ENCODE assay signal across 29 cellular contexts in genomic region chr16:49437344-49437743, GRCh38.
"Had no signal": no experiment of that assay in that cellular context is flagged by ENCODE, and none has a peak within 500 bp of the region (broad histone marks: within the 10 kb centered on the region; RNA-seq: fewer than 3 reads in every experiment).

No MANE protein-coding gene starts in this region.

- H3K4me2 ChIP-seq: smooth muscle cell had no signal

- H3K36me3 ChIP-seq: left ventricle myocardium inferior, ovary, prostate gland, stomach, thyroid gland, upper lobe of left lung, vagina had no signal

- H3K27ac ChIP-seq: left ventricle myocardium inferior, ovary, prostate gland, stomach, thyroid gland, upper lobe of left lung, vagina, VCaP had no signal

- H3K27ac Mint-ChIP-seq: activated CD4-positive, alpha-beta memory T cell treated with anti-CD3 and anti-CD28 coated beads for 36 hours; activated CD4-positive, alpha-beta T cell treated with anti-CD3 and anti-CD28 coated beads, Interleukin-2, amount 10 ng/mL, durations not matched to agents 24 days and 14 days; activated T-cell treated with anti-CD3 and anti-CD28 coated beads, Interleukin-2, amount 50 U/mL, for 24 hours; stimulated activated naive B cell treated with anti-CD40 and anti-IgM and Interleukin-4, amounts not matched to agents 10 μg/mL and 1 μg/mL and 100 μg/mL, for 72 hours had no signal

- H3K9me3 ChIP-seq: left ventricle myocardium inferior, ovary, prostate gland, stomach, thyroid gland, upper lobe of left lung, vagina had no signal

- H3K4me3 Mint-ChIP-seq: activated CD4-positive, alpha-beta memory T cell treated with anti-CD3 and anti-CD28 coated beads for 36 hours; activated CD4-positive, alpha-beta T cell treated with anti-CD3 and anti-CD28 coated beads, Interleukin-2, amount 10 ng/mL, durations not matched to agents 24 days and 14 days; activated T-cell treated with anti-CD3 and anti-CD28 coated beads, Interleukin-2, amount 50 U/mL, for 24 hours; stimulated activated naive B cell treated with anti-CD40 and anti-IgM and Interleukin-4, amounts not matched to agents 10 μg/mL and 1 μg/mL and 100 μg/mL, for 72 hours had no signal

- H3K4me1 ChIP-seq: prostate gland, thyroid gland, vagina had no signal

- FAIRE-seq: colon, endometrium, frontal cortex, TTC549 had no signal

- H3K4me3 ChIP-seq: left ventricle myocardium inferior, ovary, prostate gland, smooth muscle cell, stomach, thyroid gland, upper lobe of left lung, vagina had no signal

- H3K9me3 Mint-ChIP-seq: activated CD4-positive, alpha-beta memory T cell treated with anti-CD3 and anti-CD28 coated beads for 36 hours; activated CD4-positive, alpha-beta T cell treated with anti-CD3 and anti-CD28 coated beads, Interleukin-2, amount 10 ng/mL, durations not matched to agents 24 days and 14 days; activated T-cell treated with anti-CD3 and anti-CD28 coated beads, Interleukin-2, amount 50 U/mL, for 24 hours; stimulated activated naive B cell treated with anti-CD40 and anti-IgM and Interleukin-4, amounts not matched to agents 10 μg/mL and 1 μg/mL and 100 μg/mL, for 72 hours had no signal

- H3K27me3 Mint-ChIP-seq: activated T-cell treated with anti-CD3 and anti-CD28 coated beads, Interleukin-2, amount 50 U/mL, for 24 hours; stimulated activated naive B cell treated with anti-CD40 and anti-IgM and Interleukin-4, amounts not matched to agents 10 μg/mL and 1 μg/mL and 100 μg/mL, for 72 hours had no signal

- ATAC-seq: stimulated activated naive B cell treated with anti-CD40 and anti-IgM and Interleukin-4, amounts not matched to agents 10 μg/mL and 1 μg/mL and 100 μg/mL, for 72 hours had no signal

- DNase-seq: activated CD4-positive, alpha-beta memory T cell treated with anti-CD3 and anti-CD28 coated beads for 36 hours; activated CD4-positive, alpha-beta T cell treated with anti-CD3 and anti-CD28 coated beads, Interleukin-2, amount 10 ng/mL, durations not matched to agents 24 days and 14 days; activated CD4-positive, CD25-positive, alpha-beta regulatory T cell treated with anti-CD3 and anti-CD28 coated beads, Interleukin-2, amount 50 U/mL, for 72 hours; activated CD8-positive, alpha-beta memory T cell treated with anti-CD3 and anti-CD28 coated beads, Interleukin-2, amount 50 U/mL, for 48 hours; activated gamma-delta T cell; activated naive CD4-positive, alpha-beta T cell treated with anti-CD3 and anti-CD28 coated beads, Interleukin-2, amount 50 U/mL, for 16 hours; activated T-cell treated with anti-CD3 and anti-CD28 coated beads, Interleukin-2, amount 50 U/mL, for 24 hours; anterior cingulate cortex; dermis blood vessel endothelial cell; effector CD4-positive, alpha-beta T cell; islet precursor cell; left ventricle myocardium inferior; mammary epithelial cell; ovary; retina; stimulated activated CD4-positive, alpha-beta T cell treated with anti-CD3 and anti-CD28 coated beads, Interleukin-15, amount 100 ng/mL, for 24 hours; stimulated activated CD4-positive, alpha-beta T cell treated with anti-CD3 and anti-CD28 coated beads, Interleukin-2, amount 100 ng/mL, for 24 hours; stimulated activated naive B cell treated with anti-CD40 and anti-IgM and Interleukin-4, amounts not matched to agents 10 μg/mL and 1 μg/mL and 100 μg/mL, for 72 hours; stomach; thyroid gland; upper lobe of left lung had no signal

- H3K36me3 Mint-ChIP-seq: activated CD4-positive, alpha-beta memory T cell treated with anti-CD3 and anti-CD28 coated beads for 36 hours; stimulated activated naive B cell treated with anti-CD40 and anti-IgM and Interleukin-4, amounts not matched to agents 10 μg/mL and 1 μg/mL and 100 μg/mL, for 72 hours had no signal

- H3K27me3 ChIP-seq: ovary, thyroid gland, upper lobe of left lung, vagina had no signal
